18 cellular contexts compared by ENCODE assay signal in genomic region chr19:30731596-30731995, GRCh38.
"Had no signal": no experiment of that assay in that cellular context is flagged by ENCODE, and none has a peak within 500 bp of the region (broad histone marks: within the 10 kb centered on the region; RNA-seq: fewer than 3 reads in every experiment).

No MANE protein-coding gene starts in this region.

- DNase-seq: IMR-90, Karpas-422, KG1, MG63, NCI-H1092 treated with DMSO at 0.1 percent for 48 hours, NCI-H1436, NCI-H187, NCI-H2029, NCI-H2081 treated with DMSO at 0.1 percent for 48 hours, NCI-H2227 treated with DMSO at 0.1 percent for 48 hours, NCI-H524, NCI-H526 treated with DMSO at 0.1 percent for 48 hours, NCI-H748 treated with DMSO at 0.1 percent for 48 hours, RPMI8226, SHP77 treated with DMSO at 0.1 percent for 48 hours had no signal

- H3K9me3 ChIP-seq: MG63, SJSA1 had no signal

- H3K27me3 ChIP-seq: MG63, SJSA1 had no signal

- H3K4me3 ChIP-seq: MG63, SJSA1, SK-N-MC had no signal

- H3K4me1 ChIP-seq: SJSA1 had no signal

- ATAC-seq: HepG2 had no signal

- H3K27ac ChIP-seq: SJSA1, SK-N-MC had no signal

- H3K36me3 ChIP-seq: MG63, SJSA1 had no signal
